Comparison of ENCODE assay signal across 20 cellular contexts in the genomic region with DNA sequence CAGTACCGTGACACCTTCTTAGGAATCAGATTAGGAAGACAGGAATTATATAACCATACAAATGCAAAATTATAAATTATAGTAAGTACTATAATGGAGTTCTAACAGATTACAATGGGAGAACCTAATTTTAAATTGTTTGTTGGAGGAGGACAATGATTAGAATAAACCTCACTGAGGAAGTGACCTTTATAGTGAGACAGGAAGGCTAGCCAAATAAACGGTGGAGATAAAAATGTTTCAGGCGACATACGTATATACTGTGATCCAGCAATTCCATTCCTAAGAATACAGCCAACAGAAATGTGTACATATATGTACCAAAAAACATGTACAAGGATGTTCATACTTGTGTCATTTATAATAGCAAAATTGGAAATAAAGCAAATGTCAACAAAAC. TPM values are rescaled to one million over a fixed set of nuclear protein-coding genes. Genes with fewer than 3 reads are reported as not detected.
DNase-seq lines count a peak whose midpoint lies in the region; ATAC-seq, FAIRE-seq and TF ChIP-seq lines count a peak whose summit lies in the region.
"Had no signal": no experiment of that assay in that cellular context is flagged by ENCODE, and none has a peak within 500 bp of the region (broad histone marks: within the 10 kb centered on the region; RNA-seq: fewer than 3 reads in every experiment).

No MANE protein-coding gene starts in this region.

- H3K4me2 ChIP-seq in BLaER1, result peak overlapping the region; percentile 62
- peak overlapping the region; percentile 43 for H3K4me2 ChIP-seq in OCI-LY7 (ENCODE audit: low read length)

- CTCF ChIA-PET in OCI-LY7 (lab: Charles Lee; ENCODE audit: unreplicated experiment), result no interaction called here

- POLR2A ChIA-PET in OCI-LY7 (lab: Charles Lee), result interaction anchor here (0.7 to 1.5 kb wide), 6 partner anchors 14 to 45 kb away, joined by 3 to 11 read pairs (median 4); no protein-coding TSS in a partner anchor

- ATAC-seq in HG02884 (IDR thresholded peaks at IDR 0.05; ENCODE audit: unreplicated experiment), result no peak
- ATAC-seq in GM19452 (IDR thresholded peaks at IDR 0.05; ENCODE audit: unreplicated experiment), result no peak

- DNase-seq in GM19239 (ENCODE audit: insufficient read length, low spot score) (no peak), OCI-LY7 (ENCODE audit: low spot score) (no peak), dermis blood vessel endothelial cell (peak; percentile 48), midbrain (lab: John Stamatoyannopoulos, UW) (no peak), NCI-H526 (lab: John Stamatoyannopoulos, UW) (no peak)
- DNase-seq: Caco-2, DMS79 treated with DMSO at 0.1 percent for 48 hours, H7, Kasumi-1, NCI-H1105 treated with DMSO at 0.1 percent for 48 hours, NCI-H146, NCI-H1930, NCI-H446, NCI-H524 treated with DMSO at 0.1 percent for 48 hours, NCI-H82, Right ventricle myocardium superior had no signal

- intact Hi-C loops in OCI-LY7 (cut with micrococcal nuclease; ENCODE audit: unreplicated experiment), result no loop called here

- H3K4me1 ChIP-seq in BLaER1 (peaks cover 37% of the 10 kb centered on the region), OCI-LY7 (ENCODE audit: insufficient read depth, low read length, poor library complexity, severe bottlenecking) (peaks cover 23% of the 10 kb centered on the region)
- H3K4me1 ChIP-seq: Caco-2 had no signal

- peak; percentile 45 for FAIRE-seq in GM19239 (lab: Jason Lieb, UNC)

- H3K4me3 ChIP-seq in BLaER1 (no peak overlapping the region), OCI-LY7 (ENCODE audit: low read depth, low read length, poor library complexity, severe bottlenecking) (no peak overlapping the region)

- H3K27ac ChIP-seq in BLaER1 (no peak overlapping the region), OCI-LY7 (ENCODE audit: low read depth, low read length, poor library complexity, severe bottlenecking) (no peak overlapping the region)
- H3K27ac ChIP-seq: C4-2B had no signal

- TF ChIP-seq CTCF in OCI-LY7 (conservative IDR thresholded peaks at IDR 0.05; ENCODE audit: low read length), result no peak

- BruUV-seq in OCI-LY7 (replicated peaks; lab: Mats Ljungman, UMichigan), result no TSS peak

- H3K9me3 ChIP-seq in BLaER1 (no peaks in the 10 kb centered on the region), OCI-LY7 (ENCODE audit: low read length) (no peaks in the 10 kb centered on the region; the same call in 1 of the 2 replicates)
- H3K9me3 ChIP-seq: Caco-2 had no signal

- H3K27me3 ChIP-seq in BLaER1, result no peaks in the 10 kb centered on the region

- H3K79me2 ChIP-seq in OCI-LY7 (ENCODE audit: insufficient read depth, low read depth, low read length), result no peaks in the 10 kb centered on the region; the same call in 1 of the 2 replicates

- H4K20me1 ChIP-seq in BLaER1 (peaks cover 30% of the 10 kb centered on the region), OCI-LY7 (ENCODE audit: insufficient read depth, low read length) (peaks cover 21% of the 10 kb centered on the region)

- H3K36me3 ChIP-seq in BLaER1 (0 out of 2 replicates have a peak, but pooled peaks cover 3% of the 10 kb centered on the region), OCI-LY7 (ENCODE audit: insufficient read depth, low read length) (no peaks in the 10 kb centered on the region)

- no peak overlapping the region for H2AFZ ChIP-seq in OCI-LY7 (ENCODE audit: low read length)

- H3K9ac ChIP-seq in BLaER1, result no peak overlapping the region

- no peaks in the 10 kb centered on the region for H3K9me2 ChIP-seq in OCI-LY7 (ENCODE audit: insufficient read depth, low read length)

RNA-seq across cellular contexts. Expression of a gene that starts 15.2 kb away (rescaled TPM):
- 3.0 and 3.8 TPM in 2 replicates for total RNA-seq in OCI-LY7 (2014; rRNA removed; shearing (Covaris generic))
- total RNA-seq in OCI-LY7 (2022), result 8.0 and 9.9 TPM in 2 replicates
- 11.4 and 23.5 TPM in 2 replicates for total RNA-seq in dermis blood vessel endothelial cell

RNA-seq across cellular contexts. Expression of a gene that starts 58.9 kb away (rescaled TPM):
- total RNA-seq in OCI-LY7 (2014; rRNA removed; shearing (Covaris generic)), result 78.3 and 93.3 TPM in 2 replicates
- total RNA-seq in OCI-LY7 (2022) (68.0 and 87.0 TPM in 2 replicates), dermis blood vessel endothelial cell (24.4 and 36.2 TPM in 2 replicates)
